ENCODE assay signal across 7 cellular contexts in the genomic region with DNA sequence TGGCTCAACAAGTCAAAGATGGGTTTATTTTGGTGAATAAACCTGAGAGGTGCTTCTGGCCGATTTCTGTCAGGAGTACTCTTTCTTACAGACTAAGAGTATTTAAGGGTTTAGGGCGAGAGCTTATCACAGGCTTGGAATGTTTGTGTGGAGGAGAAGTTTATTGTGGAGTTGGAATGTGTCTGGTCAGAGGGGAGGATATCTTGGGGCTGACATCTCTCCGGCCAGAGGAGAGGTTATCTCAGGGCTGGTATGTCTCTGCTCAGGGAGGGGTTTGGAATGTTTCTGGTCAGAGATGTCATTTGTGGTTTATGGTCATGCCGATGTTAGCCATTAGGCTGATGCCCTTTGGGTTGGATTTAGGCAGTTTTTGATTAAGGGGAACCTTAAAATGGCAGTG.
"Had no signal": no experiment of that assay in that cellular context is flagged by ENCODE, and none has a peak within 500 bp of the region (broad histone marks: within the 10 kb centered on the region; RNA-seq: fewer than 3 reads in every experiment).

No MANE protein-coding gene starts in this region.

- H3K4me3 ChIP-seq: GM23338, K562 had no signal

- FAIRE-seq: H1, H54, K562 had no signal

- H3K4me2 ChIP-seq: GM23338 had no signal

- ATAC-seq: GM23338, K562 had no signal

- H2AFZ ChIP-seq: GM23338 had no signal

- DNase-seq: H9, HCEC 1CT, IMR-90 had no signal
